14 cellular contexts compared by ENCODE assay signal in genomic region chr6:137304020-137304780, GRCh38.
DNase-seq lines count a peak whose midpoint lies in the region; ATAC-seq and TF ChIP-seq lines count a peak whose summit lies in the region.
"Had no signal": no experiment of that assay in that cellular context is flagged by ENCODE, and none has a peak within 500 bp of the region (broad histone marks: within the 10 kb centered on the region; RNA-seq: fewer than 3 reads in every experiment).

No MANE protein-coding gene starts in this region.

- 85 to 90% (median 88%) methylated on average over 4 of the region's 4 CpGs for WGBS in adrenal gland, 4 donors

- intact Hi-C loops in activated CD8-positive, alpha-beta T cell treated with anti-CD3 and anti-CD28 coated beads for 36 hours (cut with micrococcal nuclease), result no loop called here
- intact Hi-C loops in adrenal gland (cut with DNase I), result no loop called here

- H3K27ac ChIP-seq in adrenal gland, result no peak overlapping the region
- H3K27ac ChIP-seq: BLaER1 treated with 17β-estradiol and CSF1 and Interleukin-3, amounts not matched to agents 10 nM and 100 nM; GM23248 had no signal

- POLR2A ChIA-PET in activated CD8-positive, alpha-beta T cell treated with anti-CD3 and anti-CD28 coated beads for 36 hours (lab: Charles Lee), result no interaction called here
- POLR2A ChIA-PET in activated CD8-positive, alpha-beta T cell treated with anti-CD3 and anti-CD28 coated beads, Interleukin-2, amount 10 ng/mL, durations not matched to agents 7 days and 5 days (lab: Charles Lee), result no interaction called here

- no peaks in the 10 kb centered on the region for H3K4me1 ChIP-seq in adrenal gland (replicated peaks in 1 of 2)

- no peaks in the 10 kb centered on the region for H3K27me3 ChIP-seq in adrenal gland
- H3K27me3 ChIP-seq: BLaER1 treated with 17β-estradiol and CSF1 and Interleukin-3, amounts not matched to agents 10 nM and 100 nM had no signal

- no peaks in the 10 kb centered on the region for H3K36me3 Mint-ChIP-seq in activated CD8-positive, alpha-beta T cell treated with anti-CD3 and anti-CD28 coated beads for 36 hours (ENCODE audit: low read depth)
- no peaks in the 10 kb centered on the region for H3K36me3 Mint-ChIP-seq in activated CD8-positive, alpha-beta T cell treated with anti-CD3 and anti-CD28 coated beads, Interleukin-2, amount 10 ng/mL, durations not matched to agents 7 days and 5 days (ENCODE audit: low read depth)
- H3K36me3 Mint-ChIP-seq in type B pancreatic cell, result no peaks in the 10 kb centered on the region
- H3K36me3 Mint-ChIP-seq: CD4-positive, CD25-positive, alpha-beta regulatory T cell had no signal

- H3K4me3 ChIP-seq in LNCaP clone FGC (ENCODE audit: low read depth, low read length) (no peak overlapping the region), epithelial cell of esophagus (ENCODE audit: low read length) (no peak overlapping the region), adrenal gland (no peak overlapping the region)
- H3K4me3 ChIP-seq: BLaER1 treated with 17β-estradiol and CSF1 and Interleukin-3, amounts not matched to agents 10 nM and 100 nM; GM12878; GM23248 had no signal

- no peak overlapping the region for H3K27ac Mint-ChIP-seq in activated CD8-positive, alpha-beta T cell treated with anti-CD3 and anti-CD28 coated beads for 36 hours
- H3K27ac Mint-ChIP-seq in activated CD8-positive, alpha-beta T cell treated with anti-CD3 and anti-CD28 coated beads, Interleukin-2, amount 10 ng/mL, durations not matched to agents 7 days and 5 days, result no peak overlapping the region
- H3K27ac Mint-ChIP-seq in type B pancreatic cell, result peak overlapping the region; percentile 64
- H3K27ac Mint-ChIP-seq: CD4-positive, CD25-positive, alpha-beta regulatory T cell had no signal

- no peaks in the 10 kb centered on the region for H3K4me1 Mint-ChIP-seq in activated CD8-positive, alpha-beta T cell treated with anti-CD3 and anti-CD28 coated beads for 36 hours (ENCODE audit: low read depth)
- no peaks in the 10 kb centered on the region for H3K4me1 Mint-ChIP-seq in activated CD8-positive, alpha-beta T cell treated with anti-CD3 and anti-CD28 coated beads, Interleukin-2, amount 10 ng/mL, durations not matched to agents 7 days and 5 days (ENCODE audit: low read depth)
- H3K4me1 Mint-ChIP-seq in type B pancreatic cell (ENCODE audit: unreplicated experiment), result peaks cover 17% of the 10 kb centered on the region
- H3K4me1 Mint-ChIP-seq: CD4-positive, CD25-positive, alpha-beta regulatory T cell had no signal

- CTCF ChIA-PET in activated CD8-positive, alpha-beta T cell treated with anti-CD3 and anti-CD28 coated beads for 36 hours (lab: Charles Lee), result interaction anchor here (1.9 kb wide), 1 partner anchor 10 kb away, joined by 8 read pairs; no protein-coding TSS in a partner anchor
- CTCF ChIA-PET in activated CD8-positive, alpha-beta T cell treated with anti-CD3 and anti-CD28 coated beads, Interleukin-2, amount 10 ng/mL, durations not matched to agents 7 days and 5 days (lab: Charles Lee), result interaction anchor here (1.1 kb wide), 1 partner anchor 11 kb away, joined by 3 read pairs; no protein-coding TSS in a partner anchor

- H3K4me3 Mint-ChIP-seq in activated CD8-positive, alpha-beta T cell treated with anti-CD3 and anti-CD28 coated beads for 36 hours, result no peak overlapping the region
- H3K4me3 Mint-ChIP-seq in activated CD8-positive, alpha-beta T cell treated with anti-CD3 and anti-CD28 coated beads, Interleukin-2, amount 10 ng/mL, durations not matched to agents 7 days and 5 days, result no peak overlapping the region
- no peak overlapping the region for H3K4me3 Mint-ChIP-seq in type B pancreatic cell
- H3K4me3 Mint-ChIP-seq: CD4-positive, CD25-positive, alpha-beta regulatory T cell had no signal

- H3K36me3 ChIP-seq in adrenal gland (replicated peaks in 1 of 2), result no peaks in the 10 kb centered on the region
- H3K36me3 ChIP-seq: BLaER1 treated with 17β-estradiol and CSF1 and Interleukin-3, amounts not matched to agents 10 nM and 100 nM had no signal

- DNase-seq in activated CD8-positive, alpha-beta T cell treated with anti-CD3 and anti-CD28 coated beads for 36 hours, result peak; percentile 10
- no peak for DNase-seq in activated CD8-positive, alpha-beta T cell treated with anti-CD3 and anti-CD28 coated beads, Interleukin-2, amount 10 ng/mL, durations not matched to agents 7 days and 5 days
- DNase-seq in LNCaP clone FGC (ENCODE audit: low read depth) (peak; percentile 19), epithelial cell of esophagus (ENCODE audit: low read depth) (peak; percentile 79), type B pancreatic cell (ENCODE audit: extremely low spot score, unreplicated experiment) (no peak), adrenal gland (no peak)
- no peak for DNase-seq in stimulated activated naive CD4-positive, alpha-beta T cell (lab: John Stamatoyannopoulos, UW)
- DNase-seq: ACHN; CD4-positive, CD25-positive, alpha-beta regulatory T cell; DMS79; GM23248; H7 had no signal

- no peak for TF ChIP-seq CTCF in activated CD8-positive, alpha-beta T cell treated with anti-CD3 and anti-CD28 coated beads for 36 hours (IDR thresholded peaks at IDR 0.05)
- TF ChIP-seq CTCF in LNCaP clone FGC (IDR thresholded peaks at IDR 0.05; ENCODE audit: control insufficient read depth, extremely low read depth, insufficient read depth) (no peak), epithelial cell of esophagus (IDR thresholded peaks at IDR 0.05; ENCODE audit: insufficient read depth, low read depth, low read length, missing control alignments) (no peak), type B pancreatic cell (conservative IDR thresholded peaks at IDR 0.05) (no peak), adrenal gland (IDR thresholded peaks at IDR 0.05) (no peak)

- no peaks in the 10 kb centered on the region for H3K9me3 Mint-ChIP-seq in activated CD8-positive, alpha-beta T cell treated with anti-CD3 and anti-CD28 coated beads for 36 hours
- no peaks in the 10 kb centered on the region for H3K9me3 Mint-ChIP-seq in activated CD8-positive, alpha-beta T cell treated with anti-CD3 and anti-CD28 coated beads, Interleukin-2, amount 10 ng/mL, durations not matched to agents 7 days and 5 days (ENCODE audit: insufficient read depth)
- H3K9me3 Mint-ChIP-seq in type B pancreatic cell, result peaks cover 15% of the 10 kb centered on the region

- no peaks in the 10 kb centered on the region for H3K9me3 ChIP-seq in adrenal gland (replicated peaks in 1 of 3)

- ATAC-seq in activated CD8-positive, alpha-beta T cell treated with anti-CD3 and anti-CD28 coated beads for 36 hours, result no peak
- no peak for ATAC-seq in activated CD8-positive, alpha-beta T cell treated with anti-CD3 and anti-CD28 coated beads, Interleukin-2, amount 10 ng/mL, durations not matched to agents 7 days and 5 days
- ATAC-seq: GM12878 had no signal

- H3K27me3 Mint-ChIP-seq in activated CD8-positive, alpha-beta T cell treated with anti-CD3 and anti-CD28 coated beads for 36 hours, result peaks cover 6% of the 10 kb centered on the region
- peaks cover 12% of the 10 kb centered on the region for H3K27me3 Mint-ChIP-seq in activated CD8-positive, alpha-beta T cell treated with anti-CD3 and anti-CD28 coated beads, Interleukin-2, amount 10 ng/mL, durations not matched to agents 7 days and 5 days (ENCODE audit: low read depth)
- H3K27me3 Mint-ChIP-seq in type B pancreatic cell, result no peaks in the 10 kb centered on the region

- no peak for TF ChIP-seq POLR2A in adrenal gland (IDR thresholded peaks at IDR 0.05)

Comparison
In these comparisons a context has a peak if more than half of its experiments do, and no peak if none do; other contexts are left out.
1. DNase-seq: peak in activated CD8-positive, alpha-beta T cell treated with anti-CD3 and anti-CD28 coated beads for 36 hours (single experiment), LNCaP clone FGC (single experiment) and epithelial cell of esophagus (single experiment); none in activated CD8-positive, alpha-beta T cell treated with anti-CD3 and anti-CD28 coated beads, Interleukin-2, amount 10 ng/mL, durations not matched to agents 7 days and 5 days (single experiment), type B pancreatic cell (single experiment), stimulated activated naive CD4-positive, alpha-beta T cell (0 of 6) and adrenal gland (0 of 7).